ENCODE assay signal across 15 cellular contexts in genomic region chr20:49924247-49924646, GRCh38. TPM values are rescaled to one million over a fixed set of nuclear protein-coding genes. Genes with fewer than 3 reads are reported as not detected.
A peak's percentile ranks its signal among the peaks of the same experiment; 100 is the strongest.
DNase-seq lines count a peak whose midpoint lies in the region; TF ChIP-seq lines count a peak whose summit lies in the region.
"Had no signal": no experiment of that assay in that cellular context is flagged by ENCODE, and none has a peak within 500 bp of the region (broad histone marks: within the 10 kb centered on the region; RNA-seq: fewer than 3 reads in every experiment).

No MANE protein-coding gene starts in this region.

- no peaks in the 10 kb centered on the region for H3K79me2 ChIP-seq in hepatocyte
- no peaks in the 10 kb centered on the region for H3K79me2 ChIP-seq in MM.1S (ENCODE audit: low read length)

- H2AFZ ChIP-seq in hepatocyte (no peak overlapping the region), MM.1S (ENCODE audit: low read length) (no peak overlapping the region)

- H3K36me3 ChIP-seq in hepatocyte (replicated peaks; ENCODE audit: insufficient read depth, low read depth) = no peaks in the 10 kb centered on the region
- no peaks in the 10 kb centered on the region for H3K36me3 ChIP-seq in MM.1S (replicated peaks; ENCODE audit: insufficient read depth, low read length)

- WGBS in hepatocyte (ENCODE audit: low lambda C conversion rate, missing lambda C conversion rate) = 59% methylated on average over 4 of the region's 4 CpGs

- H3K27ac ChIP-seq in hepatocyte (peak overlapping the region; percentile 64), MM.1S (ENCODE audit: low read length) (no peak overlapping the region)
- H3K27ac ChIP-seq: 22Rv1 had no signal

- H3K36me3 Mint-ChIP-seq in progenitor cell of endocrine pancreas (ENCODE audit: insufficient read depth) (no peaks in the 10 kb centered on the region), endothelial cell (ENCODE audit: low read depth, unreplicated experiment) (no peaks in the 10 kb centered on the region)

- H3F3A ChIP-seq in MM.1S (ENCODE audit: insufficient read depth, low read length) = no peaks in the 10 kb centered on the region

- H3K4me1 Mint-ChIP-seq in progenitor cell of endocrine pancreas (ENCODE audit: low read depth) (peaks cover 2% of the 10 kb centered on the region), endothelial cell (ENCODE audit: unreplicated experiment) (peaks cover 3% of the 10 kb centered on the region)

- H3K9me3 Mint-ChIP-seq in progenitor cell of endocrine pancreas (ENCODE audit: low read depth) (peaks cover 3% of the 10 kb centered on the region), endothelial cell (ENCODE audit: unreplicated experiment) (no peaks in the 10 kb centered on the region)

- no peaks in the 10 kb centered on the region for H3K27me3 Mint-ChIP-seq in progenitor cell of endocrine pancreas
- H3K27me3 Mint-ChIP-seq in endothelial cell (ENCODE audit: unreplicated experiment) = peaks cover 2% of the 10 kb centered on the region

- H3K4me2 ChIP-seq in hepatocyte (no peak overlapping the region), MM.1S (ENCODE audit: low read depth, low read length) (no peak overlapping the region)

- H3K4me3 ChIP-seq in hepatocyte (no peak overlapping the region), MM.1S (ENCODE audit: low read length) (no peak overlapping the region)

- H3K4me1 ChIP-seq in hepatocyte (ENCODE audit: insufficient read depth) = peaks cover 8% of the 10 kb centered on the region
- no peaks in the 10 kb centered on the region for H3K4me1 ChIP-seq in MM.1S (ENCODE audit: low read length)

- TF ChIP-seq CTCF in hepatocyte (IDR thresholded peaks at IDR 0.05; ENCODE audit: poor library complexity) (no peak), progenitor cell of endocrine pancreas (IDR thresholded peaks at IDR 0.05; ENCODE audit: unreplicated experiment) (no peak), MM.1S (IDR thresholded peaks at IDR 0.05; ENCODE audit: low read length) (no peak), endothelial cell (IDR thresholded peaks at IDR 0.05; ENCODE audit: unreplicated experiment) (no peak)

- DNase-seq in DMS 273 (lab: John Stamatoyannopoulos, UW; ENCODE audit: unreplicated experiment) (peak; percentile 23), DMS 273 treated with DMSO at 0.1 percent for 48 hours (lab: John Stamatoyannopoulos, UW) (no peak), amniotic epithelial cell (ENCODE audit: low read depth) (peak; percentile 60), hepatocyte (ENCODE audit: low spot score) (no peak), progenitor cell of endocrine pancreas (ENCODE audit: low spot score, unreplicated experiment) (no peak), MM.1S (no peak), cerebellum (ENCODE audit: low spot score) (no peak), endothelial cell (ENCODE audit: low spot score) (no peak)
- DNase-seq: Calu3, DMS153, DMS79 treated with DMSO at 0.1 percent for 48 hours, EL, GOT3, H9 had no signal

- no peak overlapping the region for H3K9ac ChIP-seq in MM.1S (ENCODE audit: low read length)

- H3K27ac Mint-ChIP-seq in progenitor cell of endocrine pancreas (peak overlapping the region; percentile 62), endothelial cell (ENCODE audit: unreplicated experiment) (no peak overlapping the region)
- H3K27ac Mint-ChIP-seq: H9 had no signal

- H4K20me1 ChIP-seq in hepatocyte (ENCODE audit: insufficient read depth, poor library complexity, severe bottlenecking) = no peaks in the 10 kb centered on the region
- H4K20me1 ChIP-seq in MM.1S (ENCODE audit: insufficient read depth, low read length) = no peaks in the 10 kb centered on the region

- H3K4me3 Mint-ChIP-seq in progenitor cell of endocrine pancreas (ENCODE audit: low read depth) = no peak overlapping the region
- H3K4me3 Mint-ChIP-seq in endothelial cell (ENCODE audit: unreplicated experiment) = no peak overlapping the region
- H3K4me3 Mint-ChIP-seq: H9 had no signal

- H3K9me2 ChIP-seq in hepatocyte (replicated peaks; ENCODE audit: insufficient read depth) (no peaks in the 10 kb centered on the region), MM.1S (replicated peaks; ENCODE audit: insufficient read depth, low read length) (no peaks in the 10 kb centered on the region)

- no peaks in the 10 kb centered on the region for H3K9me3 ChIP-seq in hepatocyte (ENCODE audit: low read depth)
- no peaks in the 10 kb centered on the region for H3K9me3 ChIP-seq in MM.1S (replicated peaks; ENCODE audit: insufficient read depth, low read length)

- no peaks in the 10 kb centered on the region for H3K27me3 ChIP-seq in hepatocyte
- no peaks in the 10 kb centered on the region for H3K27me3 ChIP-seq in MM.1S (replicated peaks; ENCODE audit: insufficient read depth, low read length)

RNA-seq across cellular contexts. Expression of gene SPATA2, which starts 8.9 kb away (rescaled TPM):
- total RNA-seq in hepatocyte (4.9 and 5.9 TPM in 2 replicates), progenitor cell of endocrine pancreas (9.5 and 10.2 TPM in 2 replicates), cerebellum (2.6 TPM), endothelial cell (ENCODE audit: unreplicated experiment) (8.4 TPM)
- polyA plus RNA-seq in hepatocyte = 9.6 and 10.1 TPM in 2 replicates

RNA-seq across cellular contexts. Expression of gene RNF114, which starts 11.9 kb away (rescaled TPM):
- 67.1 and 93.7 TPM in 2 replicates for total RNA-seq in hepatocyte
- 64.8 and 65.8 TPM in 2 replicates for polyA plus RNA-seq in hepatocyte
- total RNA-seq in progenitor cell of endocrine pancreas = 56.6 and 62.3 TPM in 2 replicates
- 49.5 TPM for total RNA-seq in cerebellum
- total RNA-seq in endothelial cell (ENCODE audit: unreplicated experiment) = 46.8 TPM

RNA-seq across cellular contexts. Expression of gene SNAI1, which starts 58.5 kb away (rescaled TPM):
- total RNA-seq in hepatocyte (2.9 and 3.0 TPM in 2 replicates), progenitor cell of endocrine pancreas (1.3 and 1.7 TPM in 2 replicates), cerebellum (0.27 TPM), endothelial cell (ENCODE audit: unreplicated experiment) (26.4 TPM)
- 8.4 and 9.8 TPM in 2 replicates for polyA plus RNA-seq in hepatocyte

Comparison
In these comparisons a context has a peak if more than half of its experiments do, and no peak if none do; other contexts are left out.
1. DNase-seq: peak in DMS 273 (single experiment) and amniotic epithelial cell (single experiment); none in DMS 273 treated with DMSO at 0.1 percent for 48 hours (single experiment), hepatocyte (single experiment), progenitor cell of endocrine pancreas (single experiment), MM.1S (single experiment), cerebellum (single experiment) and endothelial cell (single experiment).